31 cellular contexts compared by ENCODE assay signal in genomic region chr18:12500986-12501385, GRCh38.
"Had no signal": no experiment of that assay in that cellular context is flagged by ENCODE, and none has a peak within 500 bp of the region (broad histone marks: within the 10 kb centered on the region; RNA-seq: fewer than 3 reads in every experiment).

No MANE protein-coding gene starts in this region.

- H3K4me3 ChIP-seq: neural progenitor cell, ovary, psoas muscle, right lobe of liver, sigmoid colon, smooth muscle cell, spleen, suprapubic skin, testis, tibial artery, transverse colon, upper lobe of right lung, uterus had no signal

- H3K36me3 ChIP-seq: neural progenitor cell, ovary, right lobe of liver, transverse colon, uterus had no signal

- H3K36me3 Mint-ChIP-seq: naive thymus-derived CD4-positive, alpha-beta T cell; natural killer cell; stimulated activated naive B cell treated with anti-CD40 and anti-IgM and Interleukin-4, amounts not matched to agents 10 μg/mL and 1 μg/mL and 100 μg/mL, for 72 hours had no signal

- H3K27ac Mint-ChIP-seq: naive thymus-derived CD4-positive, alpha-beta T cell; natural killer cell; nephron; neural progenitor cell; progenitor cell of endocrine pancreas; stimulated activated naive B cell treated with anti-CD40 and anti-IgM and Interleukin-4, amounts not matched to agents 10 μg/mL and 1 μg/mL and 100 μg/mL, for 72 hours; stimulated activated naive CD8-positive, alpha-beta T cell treated with anti-CD3 and anti-CD28 coated beads, Interleukin-15, amount 100 ng/mL, for 72 hours; type B pancreatic cell had no signal

- H3K4me2 ChIP-seq: neural progenitor cell, smooth muscle cell had no signal

- ATAC-seq: naive thymus-derived CD4-positive, alpha-beta T cell; natural killer cell; psoas muscle; right cardiac atrium; stimulated activated naive B cell treated with anti-CD40 and anti-IgM and Interleukin-4, amounts not matched to agents 10 μg/mL and 1 μg/mL and 100 μg/mL, for 72 hours; stimulated activated naive CD8-positive, alpha-beta T cell treated with anti-CD3 and anti-CD28 coated beads, Interleukin-15, amount 100 ng/mL, for 72 hours; upper lobe of right lung had no signal

- H3K4me1 ChIP-seq: neural progenitor cell, parathyroid adenoma, psoas muscle, right lobe of liver, sigmoid colon, spleen, suprapubic skin, testis, tibial artery, transverse colon, upper lobe of right lung, uterus had no signal

- DNase-seq: naive thymus-derived CD4-positive, alpha-beta T cell; natural killer cell; occipital lobe; ovary; posterior cingulate gyrus; psoas muscle; right cardiac atrium; right lobe of liver; sigmoid colon; spleen; stimulated activated CD4-positive, alpha-beta T cell treated with anti-CD3 and anti-CD28 coated beads, Interleukin-12 subunit alpha, Interleukin-12 subunit beta, amount 100 ng/mL, for 4 hours; stimulated activated CD4-positive, alpha-beta T cell treated with anti-CD3 and anti-CD28 coated beads, Interleukin-1b, Interleukin-23, amount 100 ng/mL, for 48 hours; stimulated activated CD4-positive, alpha-beta T cell treated with anti-CD3 and anti-CD28 coated beads, Interleukin-4, amount 100 ng/mL, for 1 hour; stimulated activated CD4-positive, alpha-beta T cell treated with anti-CD3 and anti-CD28 coated beads, Interleukin-4, amount 100 ng/mL, for 4 hours; stimulated activated CD8-positive, alpha-beta memory T cell treated with anti-CD3 and anti-CD28 coated beads, Interleukin-4, amount 100 ng/mL, for 48 hours; stimulated activated naive B cell treated with anti-CD40 and anti-IgM and Interleukin-4, amounts not matched to agents 10 μg/mL and 1 μg/mL and 100 μg/mL, for 72 hours; stimulated activated naive CD8-positive, alpha-beta T cell treated with anti-CD3 and anti-CD28 coated beads, Interleukin-15, amount 100 ng/mL, for 72 hours; stimulated activated naive CD8-positive, alpha-beta T cell treated with anti-CD3 and anti-CD28 coated beads, Interleukin-15, Interleukin-2, amounts not matched to agents 100 U/mL and 50 U/mL, for 24 hours; substantia nigra; testis; tibial artery; transverse colon; upper lobe of right lung; uterus had no signal

- H3K79me2 ChIP-seq: parathyroid adenoma had no signal

- H3K4me3 Mint-ChIP-seq: naive thymus-derived CD4-positive, alpha-beta T cell; natural killer cell; nephron; neural progenitor cell; stimulated activated naive B cell treated with anti-CD40 and anti-IgM and Interleukin-4, amounts not matched to agents 10 μg/mL and 1 μg/mL and 100 μg/mL, for 72 hours; stimulated activated naive CD8-positive, alpha-beta T cell treated with anti-CD3 and anti-CD28 coated beads, Interleukin-15, amount 100 ng/mL, for 72 hours; type B pancreatic cell had no signal

- H3K4me1 Mint-ChIP-seq: nephron; neural progenitor cell; stimulated activated naive B cell treated with anti-CD40 and anti-IgM and Interleukin-4, amounts not matched to agents 10 μg/mL and 1 μg/mL and 100 μg/mL, for 72 hours; stimulated activated naive CD8-positive, alpha-beta T cell treated with anti-CD3 and anti-CD28 coated beads, Interleukin-15, amount 100 ng/mL, for 72 hours had no signal

- H3K27ac ChIP-seq: neural progenitor cell, ovary, parathyroid adenoma, psoas muscle, right lobe of liver, sigmoid colon, spleen, suprapubic skin, testis, tibial artery, transverse colon, upper lobe of right lung, uterus had no signal

- H2AFZ ChIP-seq: neural progenitor cell, parathyroid adenoma had no signal

- H3K27me3 ChIP-seq: neural progenitor cell, ovary, right lobe of liver, sigmoid colon, spleen, suprapubic skin, testis, tibial artery, transverse colon, upper lobe of right lung, uterus had no signal

- H3K9me3 Mint-ChIP-seq: naive thymus-derived CD4-positive, alpha-beta T cell; natural killer cell; nephron; neural progenitor cell; stimulated activated naive B cell treated with anti-CD40 and anti-IgM and Interleukin-4, amounts not matched to agents 10 μg/mL and 1 μg/mL and 100 μg/mL, for 72 hours; stimulated activated naive CD8-positive, alpha-beta T cell treated with anti-CD3 and anti-CD28 coated beads, Interleukin-15, amount 100 ng/mL, for 72 hours; type B pancreatic cell had no signal

- H3K9me3 ChIP-seq: ovary, psoas muscle, right lobe of liver, sigmoid colon, spleen, suprapubic skin, testis, tibial artery, transverse colon, upper lobe of right lung, uterus had no signal

- H3K9ac ChIP-seq: neural progenitor cell, parathyroid adenoma had no signal
